1 cellular context compared by ENCODE assay signal in genomic region chr2:65382323-65382722, GRCh38.
TF ChIP-seq lines count a peak whose summit lies in the region.

No MANE protein-coding gene starts in this region.

TF ChIP-seq in K562, 482 proteins besides CTCF, POLR2A, EP300 and RAD21 (continued from another document):
- TF ChIP-seq BCLAF1 (IDR thresholded peaks at IDR 0.05; ENCODE audit: borderline replicate concordance in 1 of 2, control insufficient read depth in 1 of 2, low read depth in 2 of 2, low read length in 1 of 2) (no peak), FUS (optimal IDR thresholded peaks at IDR 0.05; ENCODE audit: low read depth, low read length) (no peak), ZNF318 (IDR thresholded peaks at IDR 0.05; ENCODE audit: borderline replicate concordance in 1 of 2, low read depth in 1 of 2) (no peak), ZSCAN32 (CRISPR knock-in tag; IDR thresholded peaks at IDR 0.05) (no peak)
